Comparison of ENCODE assay signal across 40 cellular contexts in the genomic region with DNA sequence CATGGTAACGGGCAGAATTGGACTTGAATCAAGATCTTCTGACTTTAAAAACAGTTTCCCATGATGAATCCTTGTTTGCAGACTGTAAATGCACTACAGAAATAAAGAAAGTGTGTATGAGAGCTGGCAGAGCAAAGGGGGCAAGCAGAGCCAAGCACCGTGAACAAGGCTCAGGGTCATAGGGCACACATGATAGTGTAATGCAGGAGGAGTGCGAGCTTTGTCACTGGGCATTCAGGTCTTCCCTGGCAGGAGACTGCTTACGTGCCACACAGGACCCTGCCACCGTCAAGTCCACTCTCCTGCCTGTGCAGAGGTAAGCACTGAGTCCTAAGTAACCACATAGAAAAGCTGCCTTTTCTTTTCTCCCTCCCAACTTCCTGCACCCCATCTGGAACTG.
"Had no signal": no experiment of that assay in that cellular context is flagged by ENCODE, and none has a peak within 500 bp of the region (broad histone marks: within the 10 kb centered on the region; RNA-seq: fewer than 3 reads in every experiment).

No MANE protein-coding gene starts in this region.

- ATAC-seq: activated CD8-positive, alpha-beta memory T cell treated with anti-CD3 and anti-CD28 coated beads, Interleukin-2, amount 10 ng/mL, durations not matched to agents 7 days and 5 days; activated T-cell treated with anti-CD3 and anti-CD28 coated beads, Interleukin-2, amount 50 U/mL, for 72 hours; activated T-helper 17 cell treated with anti-CD3 and anti-CD28 coated beads, Interleukin-2, amount 50 U/mL, for 72 hours; PC-3; Right ventricle myocardium inferior; SK-N-SH treated with all-trans-retinoic acid at 6 μM for 48 hours had no signal

- H3K4me1 Mint-ChIP-seq: activated CD4-positive, alpha-beta memory T cell treated with anti-CD3 and anti-CD28 coated beads, Interleukin-2, amount 10 ng/mL, durations not matched to agents 7 days and 5 days; activated CD8-positive, alpha-beta memory T cell treated with anti-CD3 and anti-CD28 coated beads, Interleukin-2, amount 10 ng/mL, durations not matched to agents 7 days and 5 days; activated naive CD8-positive, alpha-beta T cell treated with anti-CD3 and anti-CD28 coated beads for 36 hours; activated T-helper 17 cell treated with anti-CD3 and anti-CD28 coated beads, Interleukin-2, amount 50 U/mL, for 72 hours had no signal

- H3K36me3 ChIP-seq: breast epithelium, MG63, Peyer's patch, WERI-Rb-1 had no signal

- H3K4me1 ChIP-seq: breast epithelium, Peyer's patch had no signal

- H3K4me3 Mint-ChIP-seq: activated CD4-positive, alpha-beta memory T cell treated with anti-CD3 and anti-CD28 coated beads, Interleukin-2, amount 10 ng/mL, durations not matched to agents 7 days and 5 days; activated CD8-positive, alpha-beta memory T cell treated with anti-CD3 and anti-CD28 coated beads, Interleukin-2, amount 10 ng/mL, durations not matched to agents 7 days and 5 days; activated naive CD8-positive, alpha-beta T cell treated with anti-CD3 and anti-CD28 coated beads for 36 hours; activated T-cell treated with anti-CD3 and anti-CD28 coated beads, Interleukin-2, amount 50 U/mL, for 72 hours; activated T-helper 17 cell treated with anti-CD3 and anti-CD28 coated beads, Interleukin-2, amount 50 U/mL, for 72 hours had no signal

- H3K36me3 Mint-ChIP-seq: activated CD8-positive, alpha-beta memory T cell treated with anti-CD3 and anti-CD28 coated beads, Interleukin-2, amount 10 ng/mL, durations not matched to agents 7 days and 5 days; activated naive CD8-positive, alpha-beta T cell treated with anti-CD3 and anti-CD28 coated beads for 36 hours had no signal

- DNase-seq: activated CD4-positive, alpha-beta memory T cell treated with anti-CD3 and anti-CD28 coated beads, Interleukin-2, amount 10 ng/mL, durations not matched to agents 7 days and 5 days; activated CD4-positive, alpha-beta T cell treated with anti-CD3 and anti-CD28 coated beads for 1 hour; activated CD4-positive, alpha-beta T cell treated with anti-CD3 and anti-CD28 coated beads for 48 hours; activated CD4-positive, CD25-positive, alpha-beta regulatory T cell; activated CD8-positive, alpha-beta memory T cell treated with anti-CD3 and anti-CD28 coated beads for 24 hours; activated CD8-positive, alpha-beta memory T cell treated with anti-CD3 and anti-CD28 coated beads, Interleukin-2, amount 10 ng/mL, durations not matched to agents 7 days and 5 days; activated effector memory CD4-positive, alpha-beta T cell treated with anti-CD3 and anti-CD28 coated beads, Interleukin-2, amount 50 U/mL, for 16 hours; activated naive CD4-positive, alpha-beta T cell; activated naive CD4-positive, alpha-beta T cell treated with anti-CD3 and anti-CD28 coated beads, Interleukin-2, amount 50 U/mL, for 16 hours; activated naive CD8-positive, alpha-beta T cell treated with anti-CD3 and anti-CD28 coated beads for 36 hours; activated T-cell treated with anti-CD3 and anti-CD28 coated beads, Interleukin-2, amount 50 U/mL, for 1 hour; activated T-cell treated with anti-CD3 and anti-CD28 coated beads, Interleukin-2, amount 50 U/mL, for 72 hours; amniotic stem cell; aorta; Kasumi-1; MG63; NCI-H1048; NCI-H1436 treated with DMSO at 0.1 percent for 48 hours; NCI-H187; NCI-H2029 treated with DMSO at 0.1 percent for 48 hours; NCI-H2171 treated with DMSO at 0.1 percent for 48 hours; NCI-H2227 treated with DMSO at 0.1 percent for 48 hours; NCI-H446; NCI-H524; NCI-H69; NCI-H82; NK-92 treated with Interleukin-12 subunit alpha and Interleukin-12 subunit beta, amount 100 ng/mL, for 24 hours; PC-3; Peyer's patch; SIG-M5; SW 1271; T-helper 1 cell; T-helper 2 cell; T-helper 9 cell; WERI-Rb-1 had no signal

- H3K27ac Mint-ChIP-seq: activated CD4-positive, alpha-beta memory T cell treated with anti-CD3 and anti-CD28 coated beads, Interleukin-2, amount 10 ng/mL, durations not matched to agents 7 days and 5 days; activated CD8-positive, alpha-beta memory T cell treated with anti-CD3 and anti-CD28 coated beads, Interleukin-2, amount 10 ng/mL, durations not matched to agents 7 days and 5 days; activated naive CD8-positive, alpha-beta T cell treated with anti-CD3 and anti-CD28 coated beads for 36 hours; activated T-cell treated with anti-CD3 and anti-CD28 coated beads, Interleukin-2, amount 50 U/mL, for 72 hours; activated T-helper 17 cell treated with anti-CD3 and anti-CD28 coated beads, Interleukin-2, amount 50 U/mL, for 72 hours had no signal

- H3K4me3 ChIP-seq: breast epithelium, MG63, Peyer's patch had no signal

- H3K9me3 ChIP-seq: breast epithelium, MG63, Peyer's patch had no signal

- H3K9me3 Mint-ChIP-seq: activated CD4-positive, alpha-beta memory T cell treated with anti-CD3 and anti-CD28 coated beads, Interleukin-2, amount 10 ng/mL, durations not matched to agents 7 days and 5 days; activated naive CD8-positive, alpha-beta T cell treated with anti-CD3 and anti-CD28 coated beads for 36 hours; activated T-cell treated with anti-CD3 and anti-CD28 coated beads, Interleukin-2, amount 50 U/mL, for 72 hours; activated T-helper 17 cell treated with anti-CD3 and anti-CD28 coated beads, Interleukin-2, amount 50 U/mL, for 72 hours had no signal

- H3K27me3 ChIP-seq: breast epithelium, MG63, Peyer's patch had no signal

- H3K27ac ChIP-seq: breast epithelium, RWPE1, WERI-Rb-1 had no signal
